Comparison of ENCODE assay signal across 23 cellular contexts in the genomic region with DNA sequence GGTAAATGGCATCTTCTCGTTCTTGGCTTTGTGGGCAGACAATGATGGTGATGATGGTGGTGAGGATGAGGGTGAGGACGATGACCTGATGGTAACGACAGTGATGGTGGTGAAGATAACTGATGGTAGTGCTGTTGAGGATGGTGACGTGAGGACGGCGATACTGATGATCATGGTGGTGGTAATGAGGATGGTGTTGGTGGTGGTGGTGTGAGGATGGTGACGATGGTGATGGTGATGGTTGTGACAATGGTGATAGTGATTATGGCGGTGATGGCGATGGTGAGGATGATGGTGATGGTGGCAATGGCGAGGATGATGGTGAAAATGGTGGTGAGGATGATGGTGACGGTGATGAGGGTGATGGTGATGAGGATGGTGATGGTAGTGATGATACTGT.
"Had no signal": no experiment of that assay in that cellular context is flagged by ENCODE, and none has a peak within 500 bp of the region (broad histone marks: within the 10 kb centered on the region; RNA-seq: fewer than 3 reads in every experiment).

No MANE protein-coding gene starts in this region.

- H3K4me1 Mint-ChIP-seq: activated CD4-positive, alpha-beta T cell treated with anti-CD3 and anti-CD28 coated beads for 36 hours had no signal

- H3K27me3 Mint-ChIP-seq: activated CD4-positive, alpha-beta T cell treated with anti-CD3 and anti-CD28 coated beads for 36 hours; activated naive CD8-positive, alpha-beta T cell; natural killer cell treated with Interleukin-12 subunit alpha and Interleukin-12 subunit beta and Interleukin-15 and Interleukin-18, amount 100 ng/mL, for 72 hours; stimulated activated naive CD8-positive, alpha-beta T cell treated with anti-CD3 and anti-CD28 coated beads, Interleukin-15, Interleukin-2, amounts not matched to agents 100 ng/mL and 50 ng/mL, for 24 hours; T-cell had no signal

- ATAC-seq: activated CD4-positive, alpha-beta T cell treated with anti-CD3 and anti-CD28 coated beads for 36 hours; left cardiac atrium; left ventricle myocardium superior; mucosa of descending colon; natural killer cell treated with Interleukin-12 subunit alpha and Interleukin-12 subunit beta and Interleukin-15 and Interleukin-18, amount 100 ng/mL, for 72 hours; sciatic nerve had no signal

- H3K27ac Mint-ChIP-seq: activated CD4-positive, alpha-beta T cell treated with anti-CD3 and anti-CD28 coated beads for 36 hours; activated naive CD8-positive, alpha-beta T cell; natural killer cell treated with Interleukin-12 subunit alpha and Interleukin-12 subunit beta and Interleukin-15 and Interleukin-18, amount 100 ng/mL, for 72 hours; progenitor cell of endocrine pancreas; stimulated activated naive CD8-positive, alpha-beta T cell treated with anti-CD3 and anti-CD28 coated beads, Interleukin-15, Interleukin-2, amounts not matched to agents 100 ng/mL and 50 ng/mL, for 24 hours; T-cell; T-helper 2 cell treated with Interferon-gamma antibody and Interleukin-4, amounts not matched to agents 5 μg/mL and 100 μg/mL, for 36 hours had no signal

- H3K4me3 Mint-ChIP-seq: activated CD4-positive, alpha-beta T cell treated with anti-CD3 and anti-CD28 coated beads for 36 hours; activated naive CD8-positive, alpha-beta T cell; natural killer cell treated with Interleukin-12 subunit alpha and Interleukin-12 subunit beta and Interleukin-15 and Interleukin-18, amount 100 ng/mL, for 72 hours; stimulated activated effector memory CD8-positive, alpha-beta T cell treated with anti-CD3 and anti-CD28 coated beads, Interleukin-12 subunit alpha, Interleukin-12 subunit beta, amount 100 ng/mL, for 72 hours; stimulated activated naive CD8-positive, alpha-beta T cell treated with anti-CD3 and anti-CD28 coated beads, Interleukin-15, Interleukin-2, amounts not matched to agents 100 ng/mL and 50 ng/mL, for 24 hours; T-cell; T-helper 2 cell treated with Interferon-gamma antibody and Interleukin-4, amounts not matched to agents 5 μg/mL and 100 μg/mL, for 36 hours had no signal

- H3K9me3 Mint-ChIP-seq: natural killer cell treated with Interleukin-12 subunit alpha and Interleukin-12 subunit beta and Interleukin-15 and Interleukin-18, amount 100 ng/mL, for 72 hours; stimulated activated effector memory CD8-positive, alpha-beta T cell treated with anti-CD3 and anti-CD28 coated beads, Interleukin-12 subunit alpha, Interleukin-12 subunit beta, amount 100 ng/mL, for 72 hours; stimulated activated naive CD8-positive, alpha-beta T cell treated with anti-CD3 and anti-CD28 coated beads, Interleukin-15, Interleukin-2, amounts not matched to agents 100 ng/mL and 50 ng/mL, for 24 hours; T-cell; T-helper 2 cell treated with Interferon-gamma antibody and Interleukin-4, amounts not matched to agents 5 μg/mL and 100 μg/mL, for 36 hours had no signal

- DNase-seq: activated CD4-positive, alpha-beta T cell treated with anti-CD3 and anti-CD28 coated beads for 36 hours; activated CD4-positive, alpha-beta T cell treated with anti-CD3 and anti-CD28 coated beads, Interleukin-2, amount 50 U/mL, for 48 hours; activated CD4-positive, CD25-positive, alpha-beta regulatory T cell; activated CD8-positive, alpha-beta memory T cell treated with anti-CD3 and anti-CD28 coated beads for 24 hours; activated effector memory CD4-positive, alpha-beta T cell treated with Interleukin-2 at 50 U/mL for 16 hours; activated naive CD4-positive, alpha-beta T cell treated with Interleukin-2 at 50 U/mL for 16 hours; brain microvascular endothelial cell; esophagus squamous epithelium; foreskin melanocyte; left cardiac atrium; left ventricle myocardium superior; mucosa of descending colon; ovary; stimulated activated CD4-positive, alpha-beta T cell treated with anti-CD3 and anti-CD28 coated beads, Interleukin-4, amount 100 ng/mL, for 24 hours; T-cell had no signal

- FAIRE-seq: keratinocyte had no signal

- H3K36me3 Mint-ChIP-seq: activated naive CD8-positive, alpha-beta T cell; natural killer cell treated with Interleukin-12 subunit alpha and Interleukin-12 subunit beta and Interleukin-15 and Interleukin-18, amount 100 ng/mL, for 72 hours had no signal
